39 cellular contexts compared by ENCODE assay signal in the genomic region with DNA sequence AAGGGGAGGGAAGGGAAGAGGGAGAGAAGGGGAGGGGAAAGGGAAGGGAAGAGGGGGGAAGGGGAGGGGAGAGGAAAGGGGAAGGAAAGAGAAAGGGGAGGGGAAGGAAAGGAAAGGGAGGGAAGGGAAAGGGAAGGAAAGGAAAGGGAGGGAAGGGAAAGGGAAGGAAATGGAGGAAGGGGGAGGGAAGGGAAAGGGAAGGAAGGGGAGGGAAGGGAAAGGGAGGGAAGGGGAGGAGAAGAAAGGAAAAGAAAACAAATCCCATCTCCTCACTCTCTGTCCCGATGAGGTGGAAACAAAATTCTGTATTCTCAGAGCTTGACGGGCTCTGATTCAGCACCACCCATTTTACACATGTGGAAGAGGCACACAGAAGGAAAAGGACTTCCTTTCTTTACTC. TPM values are rescaled to one million over a fixed set of nuclear protein-coding genes. Genes with fewer than 3 reads are reported as not detected.
"Had no signal": no experiment of that assay in that cellular context is flagged by ENCODE, and none has a peak within 500 bp of the region (broad histone marks: within the 10 kb centered on the region; RNA-seq: fewer than 3 reads in every experiment).

No MANE protein-coding gene starts in this region.

- H3K36me3 ChIP-seq: ascending aorta, breast epithelium, cardiac muscle cell, colonic mucosa, esophagus squamous epithelium, gastroesophageal sphincter, heart right ventricle, WERI-Rb-1 had no signal

- ATAC-seq: activated CD4-positive, alpha-beta T cell treated with anti-CD3 and anti-CD28 coated beads for 36 hours; activated CD8-positive, alpha-beta memory T cell treated with anti-CD3 and anti-CD28 coated beads, Interleukin-2, amount 10 ng/mL, durations not matched to agents 7 days and 5 days; activated CD8-positive, alpha-beta T cell treated with anti-CD3 and anti-CD28 coated beads, Interleukin-2, amount 10 ng/mL, durations not matched to agents 7 days and 5 days; activated naive CD4-positive, alpha-beta T cell treated with anti-CD3 and anti-CD28 coated beads, Interleukin-2, amount 50 U/mL, for 72 hours; gastroesophageal sphincter; heart right ventricle; T-helper 17 cell had no signal

- H3K27ac ChIP-seq: ascending aorta, breast epithelium, cardiac muscle cell, colonic mucosa, epithelial cell of prostate, esophagus squamous epithelium, gastroesophageal sphincter, heart right ventricle, WERI-Rb-1 had no signal

- FAIRE-seq: endometrium, endothelial cell of umbilical vein had no signal

- H3K27me3 ChIP-seq: ascending aorta, breast epithelium, colonic mucosa, esophagus squamous epithelium, gastroesophageal sphincter had no signal

- H3K4me1 ChIP-seq: ascending aorta, breast epithelium, colonic mucosa, esophagus squamous epithelium, gastroesophageal sphincter, heart right ventricle had no signal

- H3K4me3 ChIP-seq: ascending aorta, breast epithelium, cardiac muscle cell, colonic mucosa, esophagus squamous epithelium, gastroesophageal sphincter, heart right ventricle had no signal

- DNase-seq: activated CD4-positive, alpha-beta memory T cell treated with anti-CD3 and anti-CD28 coated beads for 36 hours; activated CD4-positive, alpha-beta T cell treated with anti-CD3 and anti-CD28 coated beads for 36 hours; activated CD4-positive, alpha-beta T cell treated with anti-CD3 and anti-CD28 coated beads, Interleukin-2, amount 10 ng/mL, durations not matched to agents 24 days and 14 days; activated CD4-positive, CD25-positive, alpha-beta regulatory T cell; activated CD4-positive, CD25-positive, alpha-beta regulatory T cell treated with anti-CD3 and anti-CD28 coated beads, Interleukin-2, amount 50 U/mL, for 72 hours; activated CD8-positive, alpha-beta memory T cell treated with anti-CD3 and anti-CD28 coated beads, Interleukin-2, amount 10 ng/mL, durations not matched to agents 7 days and 5 days; activated CD8-positive, alpha-beta memory T cell treated with anti-CD3 and anti-CD28 coated beads, Interleukin-2, amount 50 U/mL, for 4 hours; activated CD8-positive, alpha-beta T cell treated with anti-CD3 and anti-CD28 coated beads, Interleukin-2, amount 10 ng/mL, durations not matched to agents 7 days and 5 days; activated effector memory CD4-positive, alpha-beta T cell treated with anti-CD3 and anti-CD28 coated beads, Interleukin-2, amount 50 U/mL, for 16 hours; activated naive CD4-positive, alpha-beta T cell; activated naive CD4-positive, alpha-beta T cell treated with anti-CD3 and anti-CD28 coated beads, Interleukin-2, amount 10 ng/mL, durations not matched to agents 7 days and 5 days; activated naive CD8-positive, alpha-beta T cell treated with anti-CD3 and anti-CD28 coated beads, Interleukin-2, amount 10 ng/mL, durations not matched to agents 7 days and 5 days; activated T-cell treated with anti-CD3 and anti-CD28 coated beads, Interleukin-2, amount 50 U/mL, for 1 hour; activated T-cell treated with anti-CD3 and anti-CD28 coated beads, Interleukin-2, amount 50 U/mL, for 48 hours; central memory CD4-positive, alpha-beta T cell; cerebellar nuclear complex; colonic mucosa; effector CD8-positive, alpha-beta T cell; esophagus squamous epithelium; foreskin melanocyte; heart right ventricle; T-helper 17 cell; T1000; WERI-Rb-1 had no signal

- H3K9me3 ChIP-seq: ascending aorta, breast epithelium, colonic mucosa, esophagus squamous epithelium, gastroesophageal sphincter, heart right ventricle had no signal

RNA-seq across cellular contexts. Expression of gene NWD1, which starts 58.2 kb away (rescaled TPM):
- total RNA-seq: activated CD4-positive, alpha-beta memory T cell treated with anti-CD3 and anti-CD28 coated beads for 36 hours; activated CD4-positive, alpha-beta T cell treated with anti-CD3 and anti-CD28 coated beads for 36 hours; activated CD4-positive, alpha-beta T cell treated with anti-CD3 and anti-CD28 coated beads, Interleukin-2, amount 10 ng/mL, durations not matched to agents 24 days and 14 days; activated CD8-positive, alpha-beta memory T cell treated with anti-CD3 and anti-CD28 coated beads for 36 hours; activated CD8-positive, alpha-beta memory T cell treated with anti-CD3 and anti-CD28 coated beads, Interleukin-2, amount 10 ng/mL, durations not matched to agents 7 days and 5 days; activated CD8-positive, alpha-beta T cell treated with anti-CD3 and anti-CD28 coated beads, Interleukin-2, amount 10 ng/mL, durations not matched to agents 7 days and 5 days; activated naive CD4-positive, alpha-beta T cell treated with anti-CD3 and anti-CD28 coated beads, Interleukin-2, amount 50 U/mL, for 72 hours; activated naive CD8-positive, alpha-beta T cell treated with anti-CD3 and anti-CD28 coated beads, Interleukin-2, amount 10 ng/mL, durations not matched to agents 7 days and 5 days; activated T-helper 1 cell treated with anti-CD3 and anti-CD28 coated beads, Interleukin-12 subunit alpha, Interleukin-12 subunit beta, Interleukin-2, Interleukin-4 antibody, amounts not matched to agents 30 ng/mL and 10 ng/mL and 1 ng/mL, durations not matched to agents 14 hours and 24 hours and 36 hours; activated T-helper 2 cell treated with anti-CD3 and anti-CD28 coated beads, Interferon-gamma antibody, Interleukin-2, Interleukin-4, amounts not matched to agents 10 μg/mL and 5 μg/mL and 100 μg/mL, durations not matched to agents 14 hours and 24 hours and 36 hours; ascending aorta; dermis microvascular lymphatic vessel endothelial cell; endothelial cell of umbilical vein; fibroblast of lung; fibroblast of villous mesenchyme; glomerular endothelial cell had no signal
- polyA plus RNA-seq: cardiac muscle cell, endothelial cell of umbilical vein, fibroblast of lung had no signal
